In genomic region chr5:90529234-90529938, GRCh38 we compare ENCODE assay signal across 8 cellular contexts. TPM values are rescaled to one million over a fixed set of nuclear protein-coding genes. Genes with fewer than 3 reads are reported as not detected.
DNase-seq lines count a peak whose midpoint lies in the region; ATAC-seq and TF ChIP-seq lines count a peak whose summit lies in the region.

Gene LYSMD3, minus strand, starts transcription at chr5:90529584. Its CDS starts 4,295 bp downstream, at chr5:90525289.

- peaks cover 8% of the 10 kb centered on the region for H3K4me1 ChIP-seq in thymus (ENCODE audit: control insufficient read depth, insufficient read depth, low read length)

- H3K27me3 ChIP-seq in GM06990 (replicated peaks; ENCODE audit: control insufficient read depth, insufficient read depth, low read length) (no peaks in the 10 kb centered on the region; the same call in 1 of the 2 replicates), thymus (ENCODE audit: control insufficient read depth, insufficient read depth) (no peaks in the 10 kb centered on the region)

- no peaks in the 10 kb centered on the region for H3K9me3 Mint-ChIP-seq in activated naive CD8-positive, alpha-beta T cell (ENCODE audit: low read depth)
- H3K9me3 Mint-ChIP-seq in glutamatergic neuron (ENCODE audit: unreplicated experiment) (peaks cover 3% of the 10 kb centered on the region), osteocyte (ENCODE audit: unreplicated experiment) (no peaks in the 10 kb centered on the region)

- DNase-seq in GM06990 (ENCODE audit: extremely low read depth, insufficient read length) (peak; percentile 97), NCI-H1048 (lab: John Stamatoyannopoulos, UW) (peak; percentile 95), SKM-1 (lab: John Stamatoyannopoulos, UW; ENCODE audit: unreplicated experiment) (peak; percentile 81), glutamatergic neuron (peak; percentile 97), osteocyte (ENCODE audit: extremely low spot score, unreplicated experiment) (peak; percentile 99)

- peaks cover 11% of the 10 kb centered on the region for H3K27me3 Mint-ChIP-seq in activated naive CD8-positive, alpha-beta T cell
- H3K27me3 Mint-ChIP-seq in glutamatergic neuron (ENCODE audit: unreplicated experiment) (peaks cover 4% of the 10 kb centered on the region), osteocyte (ENCODE audit: unreplicated experiment) (peaks cover 27% of the 10 kb centered on the region)

- H3K4me3 ChIP-seq in GM06990 (replicated peaks; ENCODE audit: low read depth, low read length), result peak within 1 kb of the TSS; percentile 85
- H3K4me3 ChIP-seq in thymus (ENCODE audit: low read length), result peak within 1 kb of the TSS; percentile 77

- no peaks in the 10 kb centered on the region for H3K9me3 ChIP-seq in thymus (ENCODE audit: control insufficient read depth)

- TF ChIP-seq CTCF in GM06990 (IDR thresholded peaks at IDR 0.05; ENCODE audit: insufficient read depth, low read length, poor library complexity, severe bottlenecking), result no peak
- TF ChIP-seq CTCF in glutamatergic neuron (IDR thresholded peaks at IDR 0.05; ENCODE audit: partially characterized antibody, unreplicated experiment), result no peak
- TF ChIP-seq CTCF in osteocyte (IDR thresholded peaks at IDR 0.05), result no peak

- H3K36me3 ChIP-seq in GM06990 (ENCODE audit: control insufficient read depth, insufficient read depth, low read length) (no peaks in the 10 kb centered on the region), thymus (ENCODE audit: control insufficient read depth, insufficient read depth) (peaks cover 4% of the 10 kb centered on the region)

- WGBS in thymus, result under 1% methylated on average over 63 of the region's 63 CpGs

- ATAC-seq in HG02571 (IDR thresholded peaks at IDR 0.05; ENCODE audit: unreplicated experiment), result peak; percentile 90

- peaks cover 2% of the 10 kb centered on the region for H3K36me3 Mint-ChIP-seq in activated naive CD8-positive, alpha-beta T cell
- no peaks in the 10 kb centered on the region for H3K36me3 Mint-ChIP-seq in glutamatergic neuron (ENCODE audit: unreplicated experiment)
- peaks cover 14% of the 10 kb centered on the region for H3K36me3 Mint-ChIP-seq in osteocyte (ENCODE audit: unreplicated experiment)

- peak within 1 kb of the TSS; percentile 94 for H3K27ac ChIP-seq in thymus (ENCODE audit: low read depth)

- H3K4me1 Mint-ChIP-seq in activated naive CD8-positive, alpha-beta T cell (ENCODE audit: low read depth), result peaks cover 35% of the 10 kb centered on the region
- H3K4me1 Mint-ChIP-seq in glutamatergic neuron (ENCODE audit: low read depth, unreplicated experiment) (no peaks in the 10 kb centered on the region), osteocyte (ENCODE audit: unreplicated experiment) (peaks cover 28% of the 10 kb centered on the region)

- peak within 1 kb of the TSS; percentile 98 for H3K27ac Mint-ChIP-seq in activated naive CD8-positive, alpha-beta T cell
- H3K27ac Mint-ChIP-seq in glutamatergic neuron (ENCODE audit: unreplicated experiment), result peak within 1 kb of the TSS; percentile 98
- H3K27ac Mint-ChIP-seq in osteocyte (ENCODE audit: unreplicated experiment), result peak within 1 kb of the TSS; percentile 93

- peak within 1 kb of the TSS; percentile 98 for H3K4me3 Mint-ChIP-seq in activated naive CD8-positive, alpha-beta T cell
- H3K4me3 Mint-ChIP-seq in glutamatergic neuron (ENCODE audit: unreplicated experiment), result peak within 1 kb of the TSS; percentile 98
- peak within 1 kb of the TSS; percentile 99 for H3K4me3 Mint-ChIP-seq in osteocyte (ENCODE audit: unreplicated experiment)

RNA-seq across cellular contexts. Expression of gene LYSMD3, which starts in this region (rescaled TPM):
- total RNA-seq in glutamatergic neuron (ENCODE audit: unreplicated experiment), result 7.8 TPM
- 18.9 and 20.8 TPM in 2 replicates for total RNA-seq in osteocyte
- polyA plus RNA-seq in thymus, result 13.5 TPM

Comparison
In these comparisons a context has a peak if more than half of its experiments do, and no peak if none do; other contexts are left out.
1. Peak in every context shown above with its lines: DNase-seq, ATAC-seq, H3K4me3 ChIP-seq and H3K27ac ChIP-seq.